1 cellular context compared by ENCODE assay signal in genomic region chr22:24155597-24156145, GRCh38.
A peak's percentile ranks its signal among the peaks of the same experiment; 100 is the strongest.
TF ChIP-seq lines count a peak whose summit lies in the region.

No MANE protein-coding gene starts in this region.

TF ChIP-seq in HEK293, 187 proteins besides CTCF, POLR2A, EP300 and RAD21 (continued from another document):
- peak; percentile 68; the same call in 1 of the 2 replicates for TF ChIP-seq KLF17 (tag by site-specific recombination; IDR thresholded peaks at IDR 0.05)
- TF ChIP-seq ZNF266 (tag by site-specific recombination; IDR thresholded peaks at IDR 0.05; ENCODE audit: low read depth): no peak
- TF ChIP-seq ZNF26 (tag by site-specific recombination; IDR thresholded peaks at IDR 0.05): no peak
- TF ChIP-seq KLF10 (tag by site-specific recombination; IDR thresholded peaks at IDR 0.05): no peak; the same call in 1 of the 2 replicates
- peak; percentile 73; the same call in 1 of the 2 replicates for TF ChIP-seq ZBTB20 (tag by site-specific recombination; IDR thresholded peaks at IDR 0.05)
